ENCODE assay signal across 32 cellular contexts in genomic region chr11:69731110-69731509, GRCh38. TPM values are rescaled to one million over a fixed set of nuclear protein-coding genes. Genes with fewer than 3 reads are reported as not detected.
A peak's percentile ranks its signal among the peaks of the same experiment; 100 is the strongest.
DNase-seq lines count a peak whose midpoint lies in the region; ATAC-seq, FAIRE-seq and TF ChIP-seq lines count a peak whose summit lies in the region.
"Had no signal": no experiment of that assay in that cellular context is flagged by ENCODE, and none has a peak within 500 bp of the region (broad histone marks: within the 10 kb centered on the region; RNA-seq: fewer than 3 reads in every experiment).

No MANE protein-coding gene starts in this region.

- H4K8ac ChIP-seq in IMR-90 (ENCODE audit: low read depth in 2 of 2, low read length in 2 of 2), result no peak overlapping the region
- no peak overlapping the region for H4K8ac ChIP-seq in mesenchymal stem cell (ENCODE audit: low read length)

- H2BK15ac ChIP-seq in IMR-90 (ENCODE audit: low read depth, low read length) (no peak overlapping the region), mesenchymal stem cell (ENCODE audit: low read depth, poor library complexity, severe bottlenecking) (peak overlapping the region; percentile 60)

- ATAC-seq in IMR-90 (ENCODE audit: low read depth) (no peak), RWPE2 (ENCODE audit: low read depth) (no peak)
- ATAC-seq: GM12878 had no signal

- peaks cover 11% of the 10 kb centered on the region for H3K9me3 ChIP-seq in IMR-90 (ENCODE audit: control insufficient read depth, insufficient read depth, low read length)
- no peaks in the 10 kb centered on the region for H3K9me3 ChIP-seq in RWPE2 (ENCODE audit: severe bottlenecking)
- H3K9me3 ChIP-seq in mesenchymal stem cell (ENCODE audit: control insufficient read depth, low read length), result peaks cover 9% of the 10 kb centered on the region
- peaks cover 10% of the 10 kb centered on the region for H3K9me3 ChIP-seq in osteoblast (ENCODE audit: low read depth, low read length)
- H3K9me3 ChIP-seq in Peyer's patch, result no peaks in the 10 kb centered on the region
- H3K9me3 ChIP-seq in esophagus muscularis mucosa, result peaks cover 0 to 14% (median 9%) of the 10 kb centered on the region in 4 donors
- H3K9me3 ChIP-seq: BE2C had no signal

- no peak overlapping the region for H4K5ac ChIP-seq in IMR-90 (ENCODE audit: low read depth, low read length)

- no peak overlapping the region for H3K23ac ChIP-seq in IMR-90 (ENCODE audit: low read depth, low read length)
- H3K23ac ChIP-seq in mesenchymal stem cell (ENCODE audit: low read length in 2 of 2), result peak overlapping the region in 1 of 2 experiments; percentile 42

- TF ChIP-seq CTCF in IMR-90 (conservative IDR thresholded peaks at IDR 0.05; ENCODE audit: low read depth, low read length), result no peak
- no peak for TF ChIP-seq CTCF in RWPE2 (IDR thresholded peaks at IDR 0.05; ENCODE audit: poor library complexity, severe bottlenecking)
- TF ChIP-seq CTCF in osteoblast (IDR thresholded peaks at IDR 0.05; ENCODE audit: extremely low read depth, low read depth, low read length), result no peak
- no peak for TF ChIP-seq CTCF in Peyer's patch (IDR thresholded peaks at IDR 0.05)
- TF ChIP-seq CTCF in GM13976 (IDR thresholded peaks at IDR 0.05; ENCODE audit: borderline replicate concordance, control extremely low read depth, extremely low read depth, insufficient read depth, missing control alignments), result no peak
- TF ChIP-seq CTCF in esophagus muscularis mucosa (IDR thresholded peaks at IDR 0.05), result no peak

- H3K79me1 ChIP-seq in IMR-90 (ENCODE audit: low read depth in 1 of 2, low read length in 2 of 2) (no peaks in the 10 kb centered on the region), mesenchymal stem cell (replicated peaks; ENCODE audit: low read length, poor library complexity, severe bottlenecking) (no peaks in the 10 kb centered on the region)

- H3K18ac ChIP-seq in IMR-90 (ENCODE audit: low read depth, low read length), result no peak overlapping the region
- no peak overlapping the region for H3K18ac ChIP-seq in mesenchymal stem cell (ENCODE audit: low read depth in 1 of 2, low read length in 2 of 2)

- H3K9ac ChIP-seq in IMR-90 (ENCODE audit: low read depth, low read length) (no peak overlapping the region), mesenchymal stem cell (ENCODE audit: low read length) (no peak overlapping the region)
- H3K9ac ChIP-seq: BLaER1 had no signal

- no peak overlapping the region for H3K56ac ChIP-seq in IMR-90 (ENCODE audit: extremely low read depth, insufficient read depth, low read length)

- H4K20me1 ChIP-seq in IMR-90 (ENCODE audit: insufficient read depth, low read length) (no peaks in the 10 kb centered on the region), osteoblast (ENCODE audit: insufficient read depth, low read length) (no peaks in the 10 kb centered on the region)
- H4K20me1 ChIP-seq: BLaER1 had no signal

- H2AK9ac ChIP-seq in IMR-90 (replicated peaks; ENCODE audit: low read depth, low read length, poor library complexity), result peak overlapping the region; percentile 63

- no peak overlapping the region for H3K27ac ChIP-seq in IMR-90 (ENCODE audit: insufficient read depth, low read length)
- H3K27ac ChIP-seq in RWPE2 (ENCODE audit: poor library complexity, severe bottlenecking), result no peak overlapping the region
- no peak overlapping the region for H3K27ac ChIP-seq in mesenchymal stem cell (ENCODE audit: low read length, poor library complexity, severe bottlenecking)
- H3K27ac ChIP-seq in osteoblast (ENCODE audit: low read depth, low read length), result no peak overlapping the region
- no peak overlapping the region for H3K27ac ChIP-seq in Peyer's patch
- H3K27ac ChIP-seq in esophagus muscularis mucosa (replicated peaks in 1 of 4), result no peak overlapping the region
- H3K27ac ChIP-seq: BLaER1 had no signal

- CTCF ChIA-PET in IMR-90 (lab: Yijun Ruan, JAX), result no interaction called here

- H2BK5ac ChIP-seq in IMR-90 (ENCODE audit: low read depth, low read length, poor library complexity, severe bottlenecking) (no peak overlapping the region), mesenchymal stem cell (ENCODE audit: low read depth, low read length, poor library complexity, severe bottlenecking) (no peak overlapping the region)

- no peak for TF ChIP-seq POLR2A in IMR-90 (IDR thresholded peaks at IDR 0.05; ENCODE audit: low read depth, low read length)
- no peak for TF ChIP-seq POLR2A in Peyer's patch (IDR thresholded peaks at IDR 0.05)
- TF ChIP-seq POLR2A in GM12891 (IDR thresholded peaks at IDR 0.05; ENCODE audit: low read depth, low read length), result no peak
- no peak for TF ChIP-seq POLR2A in esophagus muscularis mucosa (IDR thresholded peaks at IDR 0.05; ENCODE audit: low read depth)

- intact Hi-C loops in IMR-90 (cut with micrococcal nuclease) (no loop called here), esophagus muscularis mucosa (cut with DNase I) (no loop called here)

- WGBS in IMR-90 (ENCODE audit: extremely low coverage in 2 of 2, insufficient read length in 1 of 2), 2 experiments, result 80% methylated on average over 2 of the region's 11 CpGs; no CpG with 5 or more reads in 1 of the 2 experiments
- WGBS in mesenchymal stem cell, result 90% methylated on average over 11 of the region's 11 CpGs
- 70% methylated on average over 10 of the region's 11 CpGs for WGBS in esophagus muscularis mucosa

- POLR2A ChIA-PET in IMR-90 (lab: Charles Lee; ENCODE audit: unreplicated experiment), result no interaction called here

- no peaks in the 10 kb centered on the region; the same call in 1 of the 2 replicates for H3K9me1 ChIP-seq in IMR-90 (ENCODE audit: insufficient read depth, low read length)

- no peaks in the 10 kb centered on the region; the same call in 1 of the 2 replicates for H3K4me1 ChIP-seq in IMR-90 (ENCODE audit: control insufficient read depth, insufficient read depth, low read length)
- H3K4me1 ChIP-seq in RWPE2 (ENCODE audit: insufficient read depth, poor library complexity, severe bottlenecking), result no peaks in the 10 kb centered on the region
- peaks cover 14% of the 10 kb centered on the region for H3K4me1 ChIP-seq in mesenchymal stem cell (ENCODE audit: control insufficient read depth, insufficient read depth, low read depth, low read length)
- no peaks in the 10 kb centered on the region for H3K4me1 ChIP-seq in osteoblast (ENCODE audit: insufficient read depth, low read length)
- no peaks in the 10 kb centered on the region for H3K4me1 ChIP-seq in Peyer's patch
- H3K4me1 ChIP-seq in esophagus muscularis mucosa, result no peaks in the 10 kb centered on the region
- H3K4me1 ChIP-seq: BE2C, BLaER1 had no signal

- H3K36me3 ChIP-seq in IMR-90 (ENCODE audit: control insufficient read depth, insufficient read depth, low read length) (no peaks in the 10 kb centered on the region), RWPE2 (ENCODE audit: low read depth) (no peaks in the 10 kb centered on the region), mesenchymal stem cell (ENCODE audit: control insufficient read depth in 1 of 2, insufficient read depth in 2 of 2, low read depth in 1 of 2, low read length in 2 of 2) (no peaks in the 10 kb centered on the region), osteoblast (ENCODE audit: insufficient read depth, low read length) (no peaks in the 10 kb centered on the region), Peyer's patch (no peaks in the 10 kb centered on the region), esophagus muscularis mucosa (no peaks in the 10 kb centered on the region)
- H3K36me3 ChIP-seq: BE2C, BLaER1 had no signal

- no peak overlapping the region for H2AK5ac ChIP-seq in IMR-90 (ENCODE audit: low read depth, low read length)
- H2AK5ac ChIP-seq in mesenchymal stem cell (ENCODE audit: low read length, severe bottlenecking), result no peak overlapping the region

- in situ Hi-C loops in IMR-90 (cut with MboI; ENCODE audit: low sequenced_read_pairs), result no loop called here
- in situ Hi-C loops in GM13976 (cut with MboI; ENCODE audit: low sequenced_read_pairs, unreplicated experiment), result no loop called here

- FAIRE-seq in GM12891 (lab: Jason Lieb, UNC), result no peak
- FAIRE-seq: A204.1, GM12878, GM18507 had no signal

- no TSS peak for BruUV-seq in IMR-90 (replicated peaks; lab: Mats Ljungman, UMichigan)

- no peak overlapping the region for H3K14ac ChIP-seq in IMR-90 (replicated peaks; ENCODE audit: low read depth, low read length)
- no peak overlapping the region for H3K14ac ChIP-seq in mesenchymal stem cell (ENCODE audit: low read length in 2 of 2)

- H2BK20ac ChIP-seq in IMR-90 (ENCODE audit: low read depth, low read length), result no peak overlapping the region

- peaks cover 48% of the 10 kb centered on the region for H3K27me3 ChIP-seq in IMR-90 (ENCODE audit: control insufficient read depth, insufficient read depth, low read length)
- H3K27me3 ChIP-seq in RWPE2 (ENCODE audit: insufficient read depth, poor library complexity, severe bottlenecking), result no peaks in the 10 kb centered on the region
- peaks cover 0 to 53% of the 10 kb centered on the region in 2 experiments for H3K27me3 ChIP-seq in mesenchymal stem cell (ENCODE audit: control insufficient read depth in 1 of 2, insufficient read depth in 1 of 2, low read length in 2 of 2)
- peaks cover 21% of the 10 kb centered on the region for H3K27me3 ChIP-seq in osteoblast (ENCODE audit: insufficient read depth, low read length)
- no peaks in the 10 kb centered on the region for H3K27me3 ChIP-seq in Peyer's patch
- peaks cover 0 to 65% (median 0%) of the 10 kb centered on the region in 4 donors for H3K27me3 ChIP-seq in esophagus muscularis mucosa
- H3K27me3 ChIP-seq: BE2C had no signal

- no peak for TF ChIP-seq EP300 in esophagus muscularis mucosa (IDR thresholded peaks at IDR 0.05)

- H4K91ac ChIP-seq in IMR-90 (ENCODE audit: insufficient read depth, low read depth, low read length), result no peak overlapping the region
- no peak overlapping the region for H4K91ac ChIP-seq in mesenchymal stem cell (ENCODE audit: low read length)

- no peak for DNase-seq in IMR-90
- peak; percentile 41 for DNase-seq in RWPE2 (ENCODE audit: low spot score)
- no peak for DNase-seq in mesenchymal stem cell
- peak; percentile 14 for DNase-seq in osteoblast (ENCODE audit: insufficient read length, low spot score, missing footprints)
- no peak for DNase-seq in Peyer's patch
- DNase-seq in GM12891 (ENCODE audit: insufficient read length, low spot score), result no peak
- DNase-seq in GM13976 (ENCODE audit: low spot score), result no peak
- DNase-seq in esophagus muscularis mucosa (ENCODE audit: extremely low spot score), result no peak
- DNase-seq: 8988T; ACHN; BE2C; C1 segment of cervical spinal cord; CD4-positive, alpha-beta memory T cell; CD4-positive, CD25-positive, alpha-beta regulatory T cell; CD8-positive, alpha-beta memory T cell; COR-L47; DMS 273 treated with DMSO at 0.1 percent for 48 hours; DMS153; DMS53; DMS79; DND-41; EL; GDM1 had no signal

- dilution Hi-C loops in IMR-90 (cut with HindIII; ENCODE audit: low sequenced_read_pairs, unreplicated experiment), result no loop called here

- no peak for TF ChIP-seq RAD21 in IMR-90 (IDR thresholded peaks at IDR 0.05; ENCODE audit: low read length)

- H3K4me2 ChIP-seq in IMR-90 (ENCODE audit: low read depth, low read length) (no peak overlapping the region), mesenchymal stem cell (ENCODE audit: low read length, poor library complexity, severe bottlenecking) (no peak overlapping the region), osteoblast (ENCODE audit: insufficient read depth, low read length) (no peak overlapping the region)
- H3K4me2 ChIP-seq: BLaER1 had no signal

- no peak overlapping the region for H2BK120ac ChIP-seq in IMR-90 (ENCODE audit: low read depth, low read length)
- H2BK120ac ChIP-seq in mesenchymal stem cell (ENCODE audit: low read depth, low read length), result no peak overlapping the region

- no peak overlapping the region for H2AFZ ChIP-seq in IMR-90 (replicated peaks; ENCODE audit: low read length, poor library complexity)
- no peak overlapping the region for H2AFZ ChIP-seq in mesenchymal stem cell (ENCODE audit: low read depth, low read length)
- H2AFZ ChIP-seq in osteoblast (ENCODE audit: low read length), result no peak overlapping the region

- H2BK12ac ChIP-seq in mesenchymal stem cell (ENCODE audit: low read length in 2 of 2), result peak overlapping the region in 1 of 2 experiments; percentile 40

- no peak overlapping the region for H3K4me3 ChIP-seq in IMR-90 (ENCODE audit: insufficient read depth, low read depth, low read length)
- H3K4me3 ChIP-seq in RWPE2 (ENCODE audit: severe bottlenecking), result no peak overlapping the region
- no peak overlapping the region for H3K4me3 ChIP-seq in mesenchymal stem cell (ENCODE audit: insufficient read depth in 1 of 2, low read depth in 1 of 2, low read length in 2 of 2)
- no peak overlapping the region for H3K4me3 ChIP-seq in osteoblast (ENCODE audit: insufficient read depth, low read length)
- no peak overlapping the region for H3K4me3 ChIP-seq in Peyer's patch
- no peak overlapping the region for H3K4me3 ChIP-seq in esophagus muscularis mucosa
- H3K4me3 ChIP-seq: BLaER1, GM12878 had no signal

- H3K4ac ChIP-seq in IMR-90 (ENCODE audit: low read depth, low read length), result no peak overlapping the region
- no peak overlapping the region for H3K4ac ChIP-seq in mesenchymal stem cell (ENCODE audit: low read depth in 1 of 2, low read length in 2 of 2)

- H3K79me2 ChIP-seq in osteoblast (ENCODE audit: insufficient read depth, low read length), result no peaks in the 10 kb centered on the region

RNA-seq across cellular contexts. Expression of gene FGF19, which starts 27.3 kb away (rescaled TPM):
- not detected in 2 replicates for total RNA-seq in IMR-90 (2012; rRNA removed)
- not detected in 2 replicates for polyA plus RNA-seq in IMR-90 (2012; rRNA removed)
- polyA plus RNA-seq in IMR-90 (2012; cell fraction: cytosol; rRNA removed), result not detected in 2 replicates
- polyA plus RNA-seq in IMR-90 (2012; cell fraction: nucleus; rRNA removed; ENCODE audit: low replicate concordance), result not detected in 2 replicates
- not detected for polyA plus RNA-seq in mesenchymal stem cell (2013, experiment 1 of 2)
- 0.01 TPM for polyA plus RNA-seq in mesenchymal stem cell (2013, experiment 2 of 2)
- not detected in 2 replicates for total RNA-seq in osteoblast
- 1 to 10 TPM in 2 of 4 donors, not detected in 2; 3.2 to 4.9 TPM for total RNA-seq in Peyer's patch
- not detected for polyA plus RNA-seq in GM12891 (2012; ENCODE audit: low read depth, missing spikeins)
- not detected for total RNA-seq in esophagus muscularis mucosa
- total RNA-seq: CD4-positive, alpha-beta memory T cell; CD4-positive, CD25-positive, alpha-beta regulatory T cell; CD8-positive, alpha-beta memory T cell; Daoy; G401 had no signal
- polyA plus RNA-seq: AG04450; CD14-positive monocyte; CD4-positive, alpha-beta memory T cell; CD4-positive, CD25-positive, alpha-beta regulatory T cell; CD8-positive, alpha-beta memory T cell; GM12878 had no signal

RNA-seq across cellular contexts. Expression of gene FGF4, which starts 44.0 kb away (rescaled TPM):
- total RNA-seq in IMR-90 (2012; rRNA removed), result not detected in 2 replicates
- polyA plus RNA-seq in IMR-90 (2012; rRNA removed), result not detected in 2 replicates
- polyA plus RNA-seq in IMR-90 (2012; cell fraction: cytosol; rRNA removed), result not detected in 2 replicates
- polyA plus RNA-seq in IMR-90 (2012; cell fraction: nucleus; rRNA removed; ENCODE audit: low replicate concordance), result not detected in 2 replicates
- not detected for polyA plus RNA-seq in mesenchymal stem cell (2013, experiment 1 of 2)
- polyA plus RNA-seq in mesenchymal stem cell (2013, experiment 2 of 2), result not detected
- not detected in 2 replicates for total RNA-seq in osteoblast
- total RNA-seq in Peyer's patch, result not detected
- polyA plus RNA-seq in GM12891 (2012; ENCODE audit: low read depth, missing spikeins), result not detected
- not detected for total RNA-seq in esophagus muscularis mucosa
- total RNA-seq: A673; CD4-positive, alpha-beta memory T cell; CD4-positive, CD25-positive, alpha-beta regulatory T cell; CD8-positive, alpha-beta memory T cell; Daoy; G401; GM12878 had no signal
- polyA plus RNA-seq: AG04450; CD14-positive monocyte; CD4-positive, alpha-beta memory T cell; CD4-positive, CD25-positive, alpha-beta regulatory T cell; CD8-positive, alpha-beta memory T cell; GM12878 had no signal

RNA-seq across cellular contexts. Expression of gene LTO1, which starts 56.0 kb away (rescaled TPM):
- total RNA-seq in IMR-90 (2012; rRNA removed), result 8.2 and 16.7 TPM in 2 replicates
- polyA plus RNA-seq in IMR-90 (2012; rRNA removed), result 18.8 and 23.5 TPM in 2 replicates
- polyA plus RNA-seq in IMR-90 (2012; cell fraction: cytosol; rRNA removed), result 14.0 and 16.6 TPM in 2 replicates
- 58.0 and 79.5 TPM in 2 replicates for polyA plus RNA-seq in IMR-90 (2012; cell fraction: nucleus; rRNA removed; ENCODE audit: low replicate concordance)
- 12.8 TPM for polyA plus RNA-seq in mesenchymal stem cell (2013, experiment 1 of 2)
- polyA plus RNA-seq in mesenchymal stem cell (2013, experiment 2 of 2), result 12.4 TPM
- 21.8 and 24.6 TPM in 2 replicates for total RNA-seq in osteoblast
- 10 to 100 TPM; 22.1 to 50.3 (median 36.6) TPM for total RNA-seq in Peyer's patch
- polyA plus RNA-seq in GM12891 (2012; ENCODE audit: low read depth, missing spikeins), result 9.9 TPM
- 10 to 100 TPM; 12.2 to 18.6 (median 14.1) TPM for total RNA-seq in esophagus muscularis mucosa

Comparison
In these comparisons a context has a peak if more than half of its experiments do, and no peak if none do; other contexts are left out.
1. DNase-seq: peak in RWPE2 (single experiment) and osteoblast (single experiment); none in IMR-90 (single experiment), mesenchymal stem cell (single experiment), Peyer's patch (0 of 3), GM12891 (single experiment), GM13976 (single experiment) and esophagus muscularis mucosa (single experiment).